ENCODE assay signal across 21 cellular contexts in genomic region chr17:74740641-74741387, GRCh38. TPM values are rescaled to one million over a fixed set of nuclear protein-coding genes. Genes with fewer than 3 reads are reported as not detected.
A peak's percentile ranks its signal among the peaks of the same experiment; 100 is the strongest.
DNase-seq lines count a peak whose midpoint lies in the region; ATAC-seq, FAIRE-seq and TF ChIP-seq lines count a peak whose summit lies in the region.
"Had no signal": no experiment of that assay in that cellular context is flagged by ENCODE, and none has a peak within 500 bp of the region (broad histone marks: within the 10 kb centered on the region; RNA-seq: fewer than 3 reads in every experiment).

No MANE protein-coding gene starts in this region.

- intact Hi-C loops in CD4-positive, alpha-beta memory T cell (cut with micrococcal nuclease): no loop called here
- intact Hi-C loops in HepG2 (cut with micrococcal nuclease; ENCODE audit: unreplicated experiment): no loop called here

- no peak overlapping the region for H2AFZ ChIP-seq in HepG2 (ENCODE audit: low read length)
- H2AFZ ChIP-seq: GM23338 had no signal

- H3K27me3 ChIP-seq in BLaER1 (peaks cover 5% of the 10 kb centered on the region; the same call in 1 of the 2 replicates), HepG2 (ENCODE audit: control insufficient read depth in 1 of 2, insufficient read depth in 2 of 2, low read length in 2 of 2) (peaks cover 5 to 25% of the 10 kb centered on the region in 2 experiments; a peak in 2 of 5 replicates)
- H3K27me3 ChIP-seq in CD4-positive, alpha-beta memory T cell (ENCODE audit: insufficient read depth, low read length): no peaks in the 10 kb centered on the region

- peak overlapping the region in 6 of 8 donors; percentile 72 to 91 (median 82) for H3K4me3 Mint-ChIP-seq in CD4-positive, alpha-beta memory T cell
- H3K4me3 Mint-ChIP-seq in T-helper 17 cell: peak overlapping the region; percentile 86
- H3K4me3 Mint-ChIP-seq: GM23338, nephron progenitor cell had no signal

- TF ChIP-seq CTCF in HepG2 (CRISPR knock-in tag; IDR thresholded peaks at IDR 0.05) (no peak), D721Med (IDR thresholded peaks at IDR 0.05; ENCODE audit: insufficient read depth, missing control alignments) (no peak)

- H3K9ac ChIP-seq in BLaER1 (peak overlapping the region; percentile 9; the same call in 1 of the 2 replicates), HepG2 (ENCODE audit: insufficient read depth, low read depth, low read length) (no peak overlapping the region)

- H3K4me2 ChIP-seq in BLaER1 (peak overlapping the region; percentile 92), HepG2 (ENCODE audit: low read depth, low read length) (peak overlapping the region; percentile 38)
- H3K4me2 ChIP-seq: GM23338, smooth muscle cell had no signal

- no peaks in the 10 kb centered on the region for H3K9me3 ChIP-seq in BLaER1
- no peaks in the 10 kb centered on the region for H3K9me3 ChIP-seq in CD4-positive, alpha-beta memory T cell (ENCODE audit: control insufficient read depth in 1 of 2, low read length in 2 of 2)
- H3K9me3 ChIP-seq in T-helper 17 cell (ENCODE audit: control insufficient read depth, low read length, poor library complexity, severe bottlenecking): no peaks in the 10 kb centered on the region
- no peaks in the 10 kb centered on the region for H3K9me3 ChIP-seq in HepG2 (ENCODE audit: low read length)
- H3K9me3 ChIP-seq: heart left ventricle, psoas muscle, tibial artery had no signal

- no peaks in the 10 kb centered on the region for H4K20me1 ChIP-seq in BLaER1
- H4K20me1 ChIP-seq in HepG2 (ENCODE audit: insufficient read depth, low read length): no peaks in the 10 kb centered on the region

- ATAC-seq in T-helper 17 cell (no peak), HepG2 (no peak)
- ATAC-seq: activated naive CD4-positive, alpha-beta T cell treated with anti-CD3 and anti-CD28 coated beads, Interleukin-2, amount 50 U/mL, for 72 hours; GM23338; heart left ventricle; psoas muscle; SK-N-SH treated with all-trans-retinoic acid at 6 μM for 48 hours had no signal

- H3K4me3 ChIP-seq in BLaER1 (no peak overlapping the region), HepG2 (replicated peaks in 1 of 3; ENCODE audit: insufficient read depth in 1 of 3, low read depth in 2 of 3, low read length in 3 of 3) (peak overlapping the region in 1 of 3 experiments; percentile 27; a peak in 1 of 6 replicates)
- H3K4me3 ChIP-seq in CD4-positive, alpha-beta memory T cell (ENCODE audit: low read length in 2 of 2): no peak overlapping the region
- H3K4me3 ChIP-seq: GM23338, psoas muscle, smooth muscle cell, tibial artery had no signal

- CTCF ChIA-PET in CD4-positive, alpha-beta memory T cell (lab: Charles Lee; ENCODE audit: partially characterized antibody): interaction anchor here (1.6 to 8.2 kb wide), 7 partner anchors 11 to 124 kb away, joined by 4 to 136 read pairs (median 19); partner anchors contain the start of gene NAT9
- CTCF ChIA-PET in HepG2 (lab: Yijun Ruan, JAX; ENCODE audit: low intra/inter-chr PET ratio, low total read pairs): interaction anchor here (1.3 kb wide), 1 partner anchor 40 kb away, joined by 3 read pairs; no protein-coding TSS in a partner anchor

- TF ChIP-seq EP300 in HepG2 (IDR thresholded peaks at IDR 0.05; ENCODE audit: low read depth in 2 of 2, low read length in 2 of 2) (no peak), HepG2 (CRISPR knock-in tag; IDR thresholded peaks at IDR 0.05; ENCODE audit: borderline replicate concordance) (no peak)

- no peak for TF ChIP-seq POLR2A in HepG2 (IDR thresholded peaks at IDR 0.05; ENCODE audit: insufficient read depth in 1 of 2, low read depth in 2 of 2, low read length in 2 of 2)

- FAIRE-seq in HepG2 (lab: Jason Lieb, UNC): no peak
- no peak for FAIRE-seq in D721Med (lab: Jason Lieb, UNC)
- FAIRE-seq: islet of Langerhans had no signal

- H3K4me1 ChIP-seq in BLaER1 (peaks cover 99% of the 10 kb centered on the region), HepG2 (ENCODE audit: insufficient read depth, low read length) (peaks cover 78% of the 10 kb centered on the region)
- peaks cover 89% of the 10 kb centered on the region for H3K4me1 ChIP-seq in CD4-positive, alpha-beta memory T cell (ENCODE audit: insufficient read depth, low read length)
- H3K4me1 ChIP-seq: psoas muscle had no signal

- no peaks in the 10 kb centered on the region for H3K79me2 ChIP-seq in HepG2 (ENCODE audit: insufficient read depth, low read length)

- peak overlapping the region in 6 of 7 donors; percentile 84 to 96 (median 94) for H3K27ac Mint-ChIP-seq in CD4-positive, alpha-beta memory T cell
- H3K27ac Mint-ChIP-seq in T-helper 17 cell: peak overlapping the region; percentile 93
- H3K27ac Mint-ChIP-seq: GM23338, nephron progenitor cell had no signal

- H3K36me3 Mint-ChIP-seq in CD4-positive, alpha-beta memory T cell: peaks cover 3 to 4% of the 10 kb centered on the region in 2 donors
- H3K36me3 Mint-ChIP-seq in T-helper 17 cell (ENCODE audit: low read depth): no peaks in the 10 kb centered on the region

- peak overlapping the region; percentile 75 for H3K27ac ChIP-seq in BLaER1
- peak overlapping the region; percentile 49 for H3K27ac ChIP-seq in CD4-positive, alpha-beta memory T cell (ENCODE audit: low read depth, low read length)
- no peak overlapping the region for H3K27ac ChIP-seq in HepG2 (ENCODE audit: extremely low read length, insufficient read depth, low read length)
- H3K27ac ChIP-seq: brain microvascular endothelial cell, psoas muscle, tibial artery had no signal

- H3K36me3 ChIP-seq in BLaER1: no peaks in the 10 kb centered on the region
- H3K36me3 ChIP-seq in CD4-positive, alpha-beta memory T cell (ENCODE audit: insufficient read depth, low read length): no peaks in the 10 kb centered on the region
- H3K36me3 ChIP-seq in HepG2 (replicated peaks in 1 of 2; ENCODE audit: control insufficient read depth in 1 of 2, insufficient read depth in 2 of 2, low read length in 2 of 2): no peaks in the 10 kb centered on the region
- H3K36me3 ChIP-seq: brain microvascular endothelial cell, heart left ventricle, tibial artery had no signal

- no peaks in the 10 kb centered on the region for H3K27me3 Mint-ChIP-seq in CD4-positive, alpha-beta memory T cell
- no peaks in the 10 kb centered on the region for H3K27me3 Mint-ChIP-seq in T-helper 17 cell

- no peak for TF ChIP-seq RAD21 in HepG2 (CRISPR knock-in tag; IDR thresholded peaks at IDR 0.05)

- WGBS in HepG2 (ENCODE audit: low lambda C conversion rate): 28% methylated on average over 17 of the region's 17 CpGs

- no peaks in the 10 kb centered on the region for H3K9me3 Mint-ChIP-seq in CD4-positive, alpha-beta memory T cell
- H3K9me3 Mint-ChIP-seq: GM23338, nephron progenitor cell had no signal

- POLR2A ChIA-PET in CD4-positive, alpha-beta memory T cell (lab: Charles Lee; ENCODE audit: partially characterized antibody): interaction anchor here (1.3 to 9.1 kb wide), 7 partner anchors 10 to 131 kb away, joined by 3 to 195 read pairs (median 12); partner anchors contain the start of genes FDXR and NAT9
- POLR2A ChIA-PET in HepG2 (lab: Yijun Ruan, JAX): interaction anchor here (1.1 to 1.9 kb wide), 6 partner anchors 10 to 132 kb away, joined by 3 to 17 read pairs (median 6); partner anchors contain the start of gene FDXR

- in situ Hi-C loops in HepG2 (cut with HindIII; ENCODE audit: extremely low pct_ligation_motif_present, low pct_unique_long_range_greater_than_20kb): no loop called here

- no TSS peak for BruUV-seq in HepG2 (replicated peaks; lab: Mats Ljungman, UMichigan)

- DNase-seq in CD4-positive, alpha-beta memory T cell: no peak
- DNase-seq in T-helper 17 cell: no peak
- no peak for DNase-seq in HepG2 (ENCODE audit: low spot score)
- no peak for DNase-seq in D721Med (ENCODE audit: insufficient read length, low spot score)
- no peak for DNase-seq in epidermal melanocyte (ENCODE audit: insufficient read length, low spot score)
- no peak for DNase-seq in SW 1271 (lab: John Stamatoyannopoulos, UW)
- DNase-seq: brain microvascular endothelial cell, KG1, NCI-H2171, NCI-H82, nephron progenitor cell, psoas muscle, tibial artery had no signal

- peaks cover 52 to 89% (median 69%) of the 10 kb centered on the region in 4 donors for H3K4me1 Mint-ChIP-seq in CD4-positive, alpha-beta memory T cell
- peaks cover 63% of the 10 kb centered on the region for H3K4me1 Mint-ChIP-seq in T-helper 17 cell

RNA-seq across cellular contexts. Expression of gene RAB37, which starts 3.8 kb away (rescaled TPM):
- 10 to 100 TPM; 23.2 to 25.9 TPM for total RNA-seq in CD4-positive, alpha-beta memory T cell
- polyA plus RNA-seq in CD4-positive, alpha-beta memory T cell: 10 to 100 TPM; 47.8 to 52.3 TPM
- total RNA-seq in T-helper 17 cell (10 to 100 TPM; 41.4 to 83.3 TPM), HepG2 (2016; rRNA removed; fragmentation: Illumina TruSeq; extraction: Trizol) (0.91 and 1.1 TPM in 2 replicates)
- 0.30 TPM in 1 of 2 replicates, not detected in the other for total RNA-seq in HepG2 (2016; cell fraction: cytosol; rRNA removed; fragmentation: Illumina TruSeq; extraction: Trizol; ENCODE audit: low read depth)
- total RNA-seq in HepG2 (2016; cell fraction: insoluble cytoplasmic fraction; rRNA removed; fragmentation: Illumina TruSeq; extraction: Trizol): 0.73 and 1.0 TPM in 2 replicates
- total RNA-seq in HepG2 (2016; cell fraction: membrane; rRNA removed; fragmentation: Illumina TruSeq; extraction: Trizol): 0.83 and 0.93 TPM in 2 replicates
- 0.96 and 1.3 TPM in 2 replicates for total RNA-seq in HepG2 (2016; cell fraction: nucleus; rRNA removed; fragmentation: Illumina TruSeq; extraction: Trizol)
- polyA plus RNA-seq in HepG2 (2011; rRNA removed): 3.7 and 4.7 TPM in 2 replicates
- 2.1 and 2.8 TPM in 2 replicates for polyA plus RNA-seq in HepG2 (2011; cell fraction: cytosol; rRNA removed)
- 7.0 and 8.4 TPM in 2 replicates for polyA plus RNA-seq in HepG2 (2011; cell fraction: nucleus; rRNA removed)
- polyA plus RNA-seq in HepG2 (2012): 1.8 and 2.4 TPM in 2 replicates
- 0.18 and 0.22 TPM in 2 replicates for polyA plus RNA-seq in HepG2 (2016; cell fraction: cytosol; fragmentation: Illumina TruSeq; extraction: Trizol; ENCODE audit: low read depth)
- polyA plus RNA-seq in HepG2 (2016; cell fraction: insoluble cytoplasmic fraction; fragmentation: Illumina TruSeq; extraction: Trizol; ENCODE audit: low read depth): 0.83 and 0.93 TPM in 2 replicates
- 0.48 and 0.49 TPM in 2 replicates for polyA plus RNA-seq in HepG2 (2016; cell fraction: membrane; fragmentation: Illumina TruSeq; extraction: Trizol; ENCODE audit: low read depth)
- polyA plus RNA-seq in HepG2 (2016; cell fraction: nucleus; fragmentation: Illumina TruSeq; extraction: Trizol; ENCODE audit: insufficient read depth, low read depth): 2.4 and 2.8 TPM in 2 replicates
- polyA minus RNA-seq in HepG2 (2011; rRNA and poly(A)+ RNA removed; ENCODE audit: low replicate concordance): 2.2 TPM in 1 of 2 replicates, not detected in the other
- polyA minus RNA-seq in HepG2 (2011; cell fraction: cytosol; rRNA and poly(A)+ RNA removed): 0.70 and 2.0 TPM in 2 replicates
- 1.4 and 1.7 TPM in 2 replicates for polyA minus RNA-seq in HepG2 (2011; cell fraction: nucleus; rRNA and poly(A)+ RNA removed)
- total RNA-seq: smooth muscle cell had no signal

RNA-seq across cellular contexts. Expression of gene NHERF1, which starts 7.6 kb away (rescaled TPM):
- total RNA-seq in CD4-positive, alpha-beta memory T cell: 100 to 1,000 TPM; 202 to 209 TPM
- polyA plus RNA-seq in CD4-positive, alpha-beta memory T cell: 100 to 1,000 TPM; 324 to 448 TPM
- total RNA-seq in T-helper 17 cell: 100 to 1,000 TPM; 130 to 132 TPM
- total RNA-seq in HepG2 (2016; rRNA removed; fragmentation: Illumina TruSeq; extraction: Trizol): 138 and 169 TPM in 2 replicates
- total RNA-seq in HepG2 (2016; cell fraction: cytosol; rRNA removed; fragmentation: Illumina TruSeq; extraction: Trizol; ENCODE audit: low read depth): 27.0 and 28.2 TPM in 2 replicates
- 118 and 171 TPM in 2 replicates for total RNA-seq in HepG2 (2016; cell fraction: insoluble cytoplasmic fraction; rRNA removed; fragmentation: Illumina TruSeq; extraction: Trizol)
- 64.4 and 79.9 TPM in 2 replicates for total RNA-seq in HepG2 (2016; cell fraction: membrane; rRNA removed; fragmentation: Illumina TruSeq; extraction: Trizol)
- total RNA-seq in HepG2 (2016; cell fraction: nucleus; rRNA removed; fragmentation: Illumina TruSeq; extraction: Trizol): 75.3 and 85.2 TPM in 2 replicates
- 266 and 269 TPM in 2 replicates for polyA plus RNA-seq in HepG2 (2011; rRNA removed)
- 232 and 243 TPM in 2 replicates for polyA plus RNA-seq in HepG2 (2011; cell fraction: cytosol; rRNA removed)
- polyA plus RNA-seq in HepG2 (2011; cell fraction: nucleus; rRNA removed): 152 and 164 TPM in 2 replicates
- 209 and 226 TPM in 2 replicates for polyA plus RNA-seq in HepG2 (2012)
- polyA plus RNA-seq in HepG2 (2016; cell fraction: cytosol; fragmentation: Illumina TruSeq; extraction: Trizol; ENCODE audit: low read depth): 52.4 and 55.7 TPM in 2 replicates
- 275 and 359 TPM in 2 replicates for polyA plus RNA-seq in HepG2 (2016; cell fraction: insoluble cytoplasmic fraction; fragmentation: Illumina TruSeq; extraction: Trizol; ENCODE audit: low read depth)
- 109 and 126 TPM in 2 replicates for polyA plus RNA-seq in HepG2 (2016; cell fraction: membrane; fragmentation: Illumina TruSeq; extraction: Trizol; ENCODE audit: low read depth)
- 248 and 253 TPM in 2 replicates for polyA plus RNA-seq in HepG2 (2016; cell fraction: nucleus; fragmentation: Illumina TruSeq; extraction: Trizol; ENCODE audit: insufficient read depth, low read depth)
- polyA minus RNA-seq in HepG2 (2011; rRNA and poly(A)+ RNA removed; ENCODE audit: low replicate concordance): 92.0 and 295 TPM in 2 replicates
- polyA minus RNA-seq in HepG2 (2011; cell fraction: cytosol; rRNA and poly(A)+ RNA removed): 130 and 139 TPM in 2 replicates
- 62.8 and 68.1 TPM in 2 replicates for polyA minus RNA-seq in HepG2 (2011; cell fraction: nucleus; rRNA and poly(A)+ RNA removed)

RNA-seq across cellular contexts. Expression of gene CD300LF, which starts 28.1 kb away (rescaled TPM):
- total RNA-seq in CD4-positive, alpha-beta memory T cell: under 1 TPM in 1 of 2 experiments, not detected in 1; 0.23 TPM
- polyA plus RNA-seq in CD4-positive, alpha-beta memory T cell: not detected
- total RNA-seq in T-helper 17 cell (1 to 10 TPM in 1 of 2 donors, under 1 TPM in 1; 0.29 to 1.9 TPM), HepG2 (2016; rRNA removed; fragmentation: Illumina TruSeq; extraction: Trizol) (not detected in 2 replicates)
- total RNA-seq in HepG2 (2016; cell fraction: cytosol; rRNA removed; fragmentation: Illumina TruSeq; extraction: Trizol; ENCODE audit: low read depth): not detected in 2 replicates
- total RNA-seq in HepG2 (2016; cell fraction: insoluble cytoplasmic fraction; rRNA removed; fragmentation: Illumina TruSeq; extraction: Trizol): not detected in 2 replicates
- not detected in 2 replicates for total RNA-seq in HepG2 (2016; cell fraction: membrane; rRNA removed; fragmentation: Illumina TruSeq; extraction: Trizol)
- total RNA-seq in HepG2 (2016; cell fraction: nucleus; rRNA removed; fragmentation: Illumina TruSeq; extraction: Trizol): not detected in 2 replicates
- not detected in 2 replicates for polyA plus RNA-seq in HepG2 (2011; rRNA removed)
- polyA plus RNA-seq in HepG2 (2011; cell fraction: cytosol; rRNA removed): not detected in 2 replicates
- not detected in 2 replicates for polyA plus RNA-seq in HepG2 (2011; cell fraction: nucleus; rRNA removed)
- polyA plus RNA-seq in HepG2 (2012): not detected in 2 replicates
- polyA plus RNA-seq in HepG2 (2016; cell fraction: cytosol; fragmentation: Illumina TruSeq; extraction: Trizol; ENCODE audit: low read depth): not detected in 2 replicates
- polyA plus RNA-seq in HepG2 (2016; cell fraction: insoluble cytoplasmic fraction; fragmentation: Illumina TruSeq; extraction: Trizol; ENCODE audit: low read depth): not detected in 2 replicates
- not detected in 2 replicates for polyA plus RNA-seq in HepG2 (2016; cell fraction: membrane; fragmentation: Illumina TruSeq; extraction: Trizol; ENCODE audit: low read depth)
- not detected in 2 replicates for polyA plus RNA-seq in HepG2 (2016; cell fraction: nucleus; fragmentation: Illumina TruSeq; extraction: Trizol; ENCODE audit: insufficient read depth, low read depth)
- polyA minus RNA-seq in HepG2 (2011; rRNA and poly(A)+ RNA removed; ENCODE audit: low replicate concordance): not detected in 2 replicates
- not detected in 2 replicates for polyA minus RNA-seq in HepG2 (2011; cell fraction: cytosol; rRNA and poly(A)+ RNA removed)
- polyA minus RNA-seq in HepG2 (2011; cell fraction: nucleus; rRNA and poly(A)+ RNA removed): not detected in 2 replicates
- total RNA-seq: activated naive CD4-positive, alpha-beta T cell treated with anti-CD3 and anti-CD28 coated beads, Interleukin-2, amount 50 U/mL, for 72 hours; GM23338; lung microvascular endothelial cell; smooth muscle cell had no signal
- polyA plus RNA-seq: GM23338, smooth muscle cell had no signal

RNA-seq across cellular contexts. Expression of gene NAT9, which starts 35.3 kb away (rescaled TPM):
- 10 to 100 TPM; 60.0 to 70.3 TPM for total RNA-seq in CD4-positive, alpha-beta memory T cell
- 10 to 100 TPM; 11.9 to 19.1 TPM for polyA plus RNA-seq in CD4-positive, alpha-beta memory T cell
- 10 to 100 TPM; 32.3 to 32.8 TPM for total RNA-seq in T-helper 17 cell
- total RNA-seq in HepG2 (2016; rRNA removed; fragmentation: Illumina TruSeq; extraction: Trizol): 37.6 and 44.2 TPM in 2 replicates
- total RNA-seq in HepG2 (2016; cell fraction: cytosol; rRNA removed; fragmentation: Illumina TruSeq; extraction: Trizol; ENCODE audit: low read depth): 16.5 and 18.6 TPM in 2 replicates
- 38.7 and 44.6 TPM in 2 replicates for total RNA-seq in HepG2 (2016; cell fraction: insoluble cytoplasmic fraction; rRNA removed; fragmentation: Illumina TruSeq; extraction: Trizol)
- total RNA-seq in HepG2 (2016; cell fraction: membrane; rRNA removed; fragmentation: Illumina TruSeq; extraction: Trizol): 25.6 and 29.9 TPM in 2 replicates
- 44.5 and 46.0 TPM in 2 replicates for total RNA-seq in HepG2 (2016; cell fraction: nucleus; rRNA removed; fragmentation: Illumina TruSeq; extraction: Trizol)
- polyA plus RNA-seq in HepG2 (2011; rRNA removed): 39.7 and 49.8 TPM in 2 replicates
- polyA plus RNA-seq in HepG2 (2011; cell fraction: cytosol; rRNA removed): 37.1 and 45.5 TPM in 2 replicates
- 152 and 183 TPM in 2 replicates for polyA plus RNA-seq in HepG2 (2011; cell fraction: nucleus; rRNA removed)
- polyA plus RNA-seq in HepG2 (2012): 37.3 and 50.6 TPM in 2 replicates
- 8.7 and 8.9 TPM in 2 replicates for polyA plus RNA-seq in HepG2 (2016; cell fraction: cytosol; fragmentation: Illumina TruSeq; extraction: Trizol; ENCODE audit: low read depth)
- 35.3 and 35.8 TPM in 2 replicates for polyA plus RNA-seq in HepG2 (2016; cell fraction: insoluble cytoplasmic fraction; fragmentation: Illumina TruSeq; extraction: Trizol; ENCODE audit: low read depth)
- polyA plus RNA-seq in HepG2 (2016; cell fraction: membrane; fragmentation: Illumina TruSeq; extraction: Trizol; ENCODE audit: low read depth): 17.6 and 19.9 TPM in 2 replicates
- polyA plus RNA-seq in HepG2 (2016; cell fraction: nucleus; fragmentation: Illumina TruSeq; extraction: Trizol; ENCODE audit: insufficient read depth, low read depth): 74.0 and 80.9 TPM in 2 replicates
- polyA minus RNA-seq in HepG2 (2011; rRNA and poly(A)+ RNA removed; ENCODE audit: low replicate concordance): 32.3 and 53.7 TPM in 2 replicates
- polyA minus RNA-seq in HepG2 (2011; cell fraction: cytosol; rRNA and poly(A)+ RNA removed): 12.7 and 14.7 TPM in 2 replicates
- polyA minus RNA-seq in HepG2 (2011; cell fraction: nucleus; rRNA and poly(A)+ RNA removed): 56.3 and 64.3 TPM in 2 replicates

Comparison
In these comparisons a context has a peak if more than half of its experiments do, and no peak if none do; other contexts are left out.
1. RNA of gene RAB37, which starts 3.8 kb away (total RNA-seq): 41.4 to 83.3 TPM in T-helper 17 cell and 23.2 to 25.9 TPM in CD4-positive, alpha-beta memory T cell; 0.30 to 1.3 TPM in HepG2; every median in the first group is over 10 times any median in the second.